In genomic region chr1:32199717-32200072, GRCh38 we compare ENCODE assay signal across 7 cellular contexts. TPM values are rescaled to one million over a fixed set of nuclear protein-coding genes. Genes with fewer than 3 reads are reported as not detected.
DNase-seq lines count a peak whose midpoint lies in the region; ATAC-seq, FAIRE-seq and TF ChIP-seq lines count a peak whose summit lies in the region.
"Had no signal": no experiment of that assay in that cellular context is flagged by ENCODE, and none has a peak within 500 bp of the region (broad histone marks: within the 10 kb centered on the region; RNA-seq: fewer than 3 reads in every experiment).

No MANE protein-coding gene starts in this region.

- peak; percentile 40 for FAIRE-seq in GM12892 (lab: Jason Lieb, UNC)

- no peaks in the 10 kb centered on the region for H3K27me3 Mint-ChIP-seq in activated CD4-positive, alpha-beta memory T cell treated with anti-CD3 and anti-CD28 coated beads, Interleukin-2, amount 10 ng/mL, durations not matched to agents 7 days and 5 days

- ATAC-seq in GM21367 (IDR thresholded peaks at IDR 0.05; ENCODE audit: unreplicated experiment) (no peak), GM18861 (IDR thresholded peaks at IDR 0.05; ENCODE audit: unreplicated experiment) (no peak), HG03175 (IDR thresholded peaks at IDR 0.05; ENCODE audit: unreplicated experiment) (no peak)

- POLR2A ChIA-PET in activated CD4-positive, alpha-beta memory T cell treated with anti-CD3 and anti-CD28 coated beads, Interleukin-2, amount 10 ng/mL, durations not matched to agents 7 days and 5 days (lab: Charles Lee): interaction anchor here (1.0 to 12.3 kb wide), 9 partner anchors 10 to 172 kb away, joined by 3 to 109 read pairs (median 3); partner anchors contain the start of genes EIF3I, TMEM234 and TXLNA

- no peaks in the 10 kb centered on the region for H3K9me3 Mint-ChIP-seq in activated CD4-positive, alpha-beta memory T cell treated with anti-CD3 and anti-CD28 coated beads, Interleukin-2, amount 10 ng/mL, durations not matched to agents 7 days and 5 days

- H3K4me1 Mint-ChIP-seq in activated CD4-positive, alpha-beta memory T cell treated with anti-CD3 and anti-CD28 coated beads, Interleukin-2, amount 10 ng/mL, durations not matched to agents 7 days and 5 days: peaks cover 78% of the 10 kb centered on the region

- peaks cover 48% of the 10 kb centered on the region for H3K36me3 Mint-ChIP-seq in activated CD4-positive, alpha-beta memory T cell treated with anti-CD3 and anti-CD28 coated beads, Interleukin-2, amount 10 ng/mL, durations not matched to agents 7 days and 5 days (ENCODE audit: low read depth)

- CTCF ChIA-PET in activated CD4-positive, alpha-beta memory T cell treated with anti-CD3 and anti-CD28 coated beads, Interleukin-2, amount 10 ng/mL, durations not matched to agents 7 days and 5 days (lab: Charles Lee): interaction anchor here (1.1 to 3.0 kb wide), 4 partner anchors 16 to 61 kb away, joined by 3 to 30 read pairs (median 6); partner anchors contain the start of gene FAM167B

- no peak for TF ChIP-seq POLR2A in GM12892 (IDR thresholded peaks at IDR 0.05; ENCODE audit: low read depth, low read length)

- H3K4me3 Mint-ChIP-seq in activated CD4-positive, alpha-beta memory T cell treated with anti-CD3 and anti-CD28 coated beads, Interleukin-2, amount 10 ng/mL, durations not matched to agents 7 days and 5 days: no peak overlapping the region

- H3K27ac Mint-ChIP-seq in activated CD4-positive, alpha-beta memory T cell treated with anti-CD3 and anti-CD28 coated beads, Interleukin-2, amount 10 ng/mL, durations not matched to agents 7 days and 5 days: peak overlapping the region; percentile 75

- DNase-seq in GM12892 (ENCODE audit: insufficient read length) (no peak), medulla oblongata (ENCODE audit: extremely low spot score) (peak; percentile 59)
- DNase-seq in activated CD4-positive, alpha-beta memory T cell treated with anti-CD3 and anti-CD28 coated beads, Interleukin-2, amount 10 ng/mL, durations not matched to agents 7 days and 5 days: no peak

RNA-seq across cellular contexts. Expression of gene CCDC28B, which starts 0.7 kb away (rescaled TPM):
- 74.2 TPM for polyA plus RNA-seq in GM12892 (2012; ENCODE audit: missing spikeins)
- total RNA-seq in activated CD4-positive, alpha-beta memory T cell treated with anti-CD3 and anti-CD28 coated beads, Interleukin-2, amount 10 ng/mL, durations not matched to agents 7 days and 5 days: 10 to 100 TPM; 20.2 to 23.5 TPM

RNA-seq across cellular contexts. Expression of gene IQCC, which starts 5.8 kb away (rescaled TPM):
- polyA plus RNA-seq in GM12892 (2012; ENCODE audit: missing spikeins): 4.7 TPM
- 1 to 10 TPM; 3.7 to 3.8 TPM for total RNA-seq in activated CD4-positive, alpha-beta memory T cell treated with anti-CD3 and anti-CD28 coated beads, Interleukin-2, amount 10 ng/mL, durations not matched to agents 7 days and 5 days

RNA-seq across cellular contexts. Expression of gene DCDC2B, which starts 9.2 kb away (rescaled TPM):
- 0.51 TPM for polyA plus RNA-seq in GM12892 (2012; ENCODE audit: missing spikeins)
- under 1 TPM in 1 of 2 experiments, not detected in 1; 0.13 TPM for total RNA-seq in activated CD4-positive, alpha-beta memory T cell treated with anti-CD3 and anti-CD28 coated beads, Interleukin-2, amount 10 ng/mL, durations not matched to agents 7 days and 5 days
- total RNA-seq: SK-MEL-5 had no signal

RNA-seq across cellular contexts. Expression of gene TXLNA, which starts 20.2 kb away (rescaled TPM):
- polyA plus RNA-seq in GM12892 (2012; ENCODE audit: missing spikeins): 27.9 TPM
- total RNA-seq in activated CD4-positive, alpha-beta memory T cell treated with anti-CD3 and anti-CD28 coated beads, Interleukin-2, amount 10 ng/mL, durations not matched to agents 7 days and 5 days: 10 to 100 TPM; 79.8 to 81.2 TPM

RNA-seq across cellular contexts. Expression of gene TMEM234, which starts 22.5 kb away (rescaled TPM):
- 7.5 TPM for polyA plus RNA-seq in GM12892 (2012; ENCODE audit: missing spikeins)
- 10 to 100 TPM; 15.3 to 16.4 TPM for total RNA-seq in activated CD4-positive, alpha-beta memory T cell treated with anti-CD3 and anti-CD28 coated beads, Interleukin-2, amount 10 ng/mL, durations not matched to agents 7 days and 5 days
